ENCODE assay signal across 7 cellular contexts in genomic region chr14:105637345-105637744, GRCh38.
DNase-seq lines count a peak whose midpoint lies in the region; ATAC-seq, FAIRE-seq and TF ChIP-seq lines count a peak whose summit lies in the region.
"Not testable (repeated sequence)": the region's sequence is repeated elsewhere in the genome, so short reads cannot be mapped to it uniquely, and the experiment has no call there.

No MANE protein-coding gene starts in this region.

- H3K79me2 ChIP-seq in K562 (ENCODE audit: control insufficient read depth, insufficient read depth, low read length); HepG2 (ENCODE audit: insufficient read depth, low read length): not testable (repeated sequence)

- not testable (repeated sequence) for TF ChIP-seq EP300 in A549 (IDR thresholded peaks at IDR 0.05); K562 (IDR thresholded peaks at IDR 0.05; ENCODE audit: low read length); HepG2 (IDR thresholded peaks at IDR 0.05; ENCODE audit: low read depth in 2 of 2, low read length in 2 of 2); HepG2 (CRISPR knock-in tag; IDR thresholded peaks at IDR 0.05; ENCODE audit: borderline replicate concordance)

- H4K20me1 ChIP-seq in K562 (replicated peaks; ENCODE audit: control insufficient read depth, insufficient read depth, low read length); HepG2 (ENCODE audit: insufficient read depth, low read length): not testable (repeated sequence)

- H3K27ac Mint-ChIP-seq in natural killer cell treated with Interleukin-12 subunit alpha and Interleukin-12 subunit beta and Interleukin-15 and Interleukin-18, amount 100 ng/mL, for 72 hours: not testable (repeated sequence)

- in situ Hi-C loops in K562 (cut with MboI): loop anchor here (5.0 kb wide), 1 partner anchor 95 kb away; no protein-coding TSS in a partner anchor
- in situ Hi-C loops in HepG2 (cut with HindIII; ENCODE audit: extremely low pct_ligation_motif_present, low pct_unique_long_range_greater_than_20kb): not testable (repeated sequence)

- not testable (repeated sequence) for H3K9me1 ChIP-seq in K562 (ENCODE audit: control insufficient read depth, insufficient read depth, low read length)

- not testable (repeated sequence) for H3K4me3 Mint-ChIP-seq in natural killer cell treated with Interleukin-12 subunit alpha and Interleukin-12 subunit beta and Interleukin-15 and Interleukin-18, amount 100 ng/mL, for 72 hours

- H3K9me3 ChIP-seq in A549; RWPE2 (ENCODE audit: severe bottlenecking); K562 (replicated peaks; ENCODE audit: control insufficient read depth, insufficient read depth, low read depth, low read length); HepG2 (ENCODE audit: low read length); upper lobe of right lung: not testable (repeated sequence)

- H3K4me1 Mint-ChIP-seq in natural killer cell treated with Interleukin-12 subunit alpha and Interleukin-12 subunit beta and Interleukin-15 and Interleukin-18, amount 100 ng/mL, for 72 hours (ENCODE audit: low read depth in 2 of 2): not testable (repeated sequence)

- not testable (repeated sequence) for H3K27ac ChIP-seq in A549; RWPE2 (ENCODE audit: poor library complexity, severe bottlenecking); K562 (ENCODE audit: extremely low read depth, low read depth, low read length); HepG2 (ENCODE audit: extremely low read length, insufficient read depth, low read length); upper lobe of right lung

- H3K36me3 Mint-ChIP-seq in natural killer cell treated with Interleukin-12 subunit alpha and Interleukin-12 subunit beta and Interleukin-15 and Interleukin-18, amount 100 ng/mL, for 72 hours: not testable (repeated sequence)

- not testable (repeated sequence) for H3K9me3 Mint-ChIP-seq in natural killer cell treated with Interleukin-12 subunit alpha and Interleukin-12 subunit beta and Interleukin-15 and Interleukin-18, amount 100 ng/mL, for 72 hours

- POLR2A ChIA-PET in A549 (lab: Yijun Ruan, JAX); K562 (lab: Yijun Ruan, JAX); HepG2 (lab: Yijun Ruan, JAX): not testable (repeated sequence)

- not testable (repeated sequence) for H3K4me1 ChIP-seq in A549; RWPE2 (ENCODE audit: insufficient read depth, poor library complexity, severe bottlenecking); K562 (replicated peaks in 1 of 2; ENCODE audit: control insufficient read depth in 2 of 2, insufficient read depth in 2 of 2, low read length in 2 of 2); HepG2 (ENCODE audit: insufficient read depth, low read length); upper lobe of right lung

- H3K36me3 ChIP-seq in RWPE2 (ENCODE audit: low read depth); K562 (ENCODE audit: control insufficient read depth, insufficient read depth, low read length); HepG2 (replicated peaks in 1 of 2; ENCODE audit: control insufficient read depth in 1 of 2, insufficient read depth in 2 of 2, low read length in 2 of 2); upper lobe of right lung: not testable (repeated sequence)

- WGBS in A549 (ENCODE audit: missing lambda C conversion rate): 17% methylated on average over 2 of the region's 10 CpGs
- 0% methylated on average over 2 of the region's 10 CpGs for WGBS in K562 (ENCODE audit: insufficient coverage, low coverage, missing lambda C conversion rate)
- 55% methylated on average over 7 of the region's 10 CpGs for WGBS in HepG2 (ENCODE audit: low lambda C conversion rate)

- not testable (repeated sequence) for H2AFZ ChIP-seq in K562 (ENCODE audit: low read depth, low read length); HepG2 (ENCODE audit: low read length)

- not testable (repeated sequence) for H3K4me3 ChIP-seq in A549; RWPE2 (ENCODE audit: severe bottlenecking); K562; HepG2 (replicated peaks in 1 of 3; ENCODE audit: insufficient read depth in 1 of 3, low read depth in 2 of 3, low read length in 3 of 3); upper lobe of right lung

- not testable (repeated sequence) for H3K27me3 Mint-ChIP-seq in natural killer cell treated with Interleukin-12 subunit alpha and Interleukin-12 subunit beta and Interleukin-15 and Interleukin-18, amount 100 ng/mL, for 72 hours

- H3K4me2 ChIP-seq in A549; K562 (ENCODE audit: insufficient read depth, low read length); HepG2 (ENCODE audit: low read depth, low read length): not testable (repeated sequence)

- CTCF ChIA-PET in A549 (lab: Yijun Ruan, JAX); K562 (lab: Yijun Ruan, JAX; ENCODE audit: low intra/inter-chr PET ratio); HepG2 (lab: Yijun Ruan, JAX; ENCODE audit: low intra/inter-chr PET ratio, low total read pairs): not testable (repeated sequence)

- not testable (repeated sequence) for BruUV-seq in K562 (replicated peaks; lab: Mats Ljungman, UMichigan); HepG2 (replicated peaks; lab: Mats Ljungman, UMichigan)

- TF ChIP-seq RAD21 in A549 (conservative IDR thresholded peaks at IDR 0.05 in 1 of 2, IDR thresholded peaks at IDR 0.05 in 1 of 2); K562 (CRISPR knock-in tag; conservative IDR thresholded peaks at IDR 0.05 in 1 of 2, IDR thresholded peaks at IDR 0.05 in 1 of 2); HepG2 (CRISPR knock-in tag; IDR thresholded peaks at IDR 0.05): not testable (repeated sequence)

- intact Hi-C loops in K562 (cut with micrococcal nuclease); HepG2 (cut with micrococcal nuclease; ENCODE audit: unreplicated experiment); sciatic nerve (cut with DNase I); upper lobe of right lung (cut with DNase I): not testable (repeated sequence)

- not testable (repeated sequence) for H3K27me3 ChIP-seq in RWPE2 (ENCODE audit: insufficient read depth, poor library complexity, severe bottlenecking); K562 (ENCODE audit: control insufficient read depth in 2 of 2, insufficient read depth in 2 of 2, low read length in 2 of 2); HepG2 (ENCODE audit: control insufficient read depth in 1 of 2, insufficient read depth in 2 of 2, low read length in 2 of 2); upper lobe of right lung

- DNase-seq in A549 (ENCODE audit: low read depth in 1 of 2, low spot score in 1 of 2); RWPE2 (ENCODE audit: low spot score); K562 (ENCODE audit: extremely low read depth in 1 of 4, low spot score in 3 of 4); HepG2 (ENCODE audit: low spot score); natural killer cell treated with Interleukin-12 subunit alpha and Interleukin-12 subunit beta and Interleukin-15 and Interleukin-18, amount 100 ng/mL, for 72 hours (ENCODE audit: low spot score); sciatic nerve (ENCODE audit: low spot score); upper lobe of right lung: not testable (repeated sequence)

- ATAC-seq in A549: peak; percentile 70 to 78
- ATAC-seq in RWPE2 (ENCODE audit: low read depth): 0 out of 3 replicates have a peak, but pooled peaks have one; percentile 16
- peak; percentile 64; the same call in 2 of the 3 replicates for ATAC-seq in K562
- ATAC-seq in HepG2: peak; percentile 41; the same call in 2 of the 3 replicates
- peak; percentile 23 to 48 for ATAC-seq in natural killer cell treated with Interleukin-12 subunit alpha and Interleukin-12 subunit beta and Interleukin-15 and Interleukin-18, amount 100 ng/mL, for 72 hours
- ATAC-seq in sciatic nerve: peak; percentile 24
- ATAC-seq in upper lobe of right lung: peak; percentile 52

- H3K9ac ChIP-seq in K562 (ENCODE audit: insufficient read depth in 1 of 2, low read depth in 2 of 2, low read length in 2 of 2); HepG2 (ENCODE audit: insufficient read depth, low read depth, low read length): not testable (repeated sequence)

- not testable (repeated sequence) for TF ChIP-seq CTCF in A549 (IDR thresholded peaks at IDR 0.05); RWPE2 (IDR thresholded peaks at IDR 0.05; ENCODE audit: poor library complexity, severe bottlenecking); K562 (IDR thresholded peaks at IDR 0.05 in 2 of 3, conservative IDR thresholded peaks at IDR 0.05 in 1 of 3; ENCODE audit: insufficient read depth in 2 of 3, low read depth in 1 of 3, low read length in 3 of 3); HepG2 (CRISPR knock-in tag; IDR thresholded peaks at IDR 0.05); upper lobe of right lung (IDR thresholded peaks at IDR 0.05)

- FAIRE-seq in A549 (lab: Jason Lieb, UNC); K562 (lab: Jason Lieb, UNC); HepG2 (lab: Jason Lieb, UNC): not testable (repeated sequence)

- not testable (repeated sequence) for TF ChIP-seq POLR2A in A549 (IDR thresholded peaks at IDR 0.05; ENCODE audit: low read length); K562 (conservative IDR thresholded peaks at IDR 0.05); HepG2 (IDR thresholded peaks at IDR 0.05; ENCODE audit: insufficient read depth in 1 of 2, low read depth in 2 of 2, low read length in 2 of 2)

Comparison
In these comparisons a context has a peak if more than half of its experiments do, and no peak if none do; other contexts are left out.
1. ATAC-seq: peak in every context shown above with its lines; median percentile 74 in A549; 64 in K562; 52 in upper lobe of right lung; 41 in HepG2; 36 in natural killer cell treated with Interleukin-12 subunit alpha and Interleukin-12 subunit beta and Interleukin-15 and Interleukin-18, amount 100 ng/mL, for 72 hours; 24 in sciatic nerve; 16 in RWPE2.